In the genomic region with DNA sequence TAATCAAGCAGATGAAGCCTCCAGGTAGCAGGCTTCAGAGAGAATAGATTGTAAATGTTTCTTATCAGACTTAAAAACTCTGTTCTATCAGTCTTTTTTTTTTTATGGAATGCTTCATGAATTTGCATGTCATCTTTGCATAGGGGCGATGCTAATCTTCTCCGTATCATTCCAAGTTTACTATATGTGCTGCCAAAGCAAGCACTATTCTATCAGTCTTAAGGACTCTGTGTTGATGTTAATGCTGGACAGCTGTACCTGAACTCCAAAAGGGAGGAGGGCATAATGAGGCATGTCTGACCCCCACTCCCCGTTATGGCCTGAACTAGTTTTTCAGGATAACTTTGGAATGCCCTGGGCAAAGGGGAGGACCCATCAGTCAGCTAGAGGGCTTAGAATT, we compare ENCODE assay signal across 34 cellular contexts.
"Had no signal": no experiment of that assay in that cellular context is flagged by ENCODE, and none has a peak within 500 bp of the region (broad histone marks: within the 10 kb centered on the region; RNA-seq: fewer than 3 reads in every experiment).

No MANE protein-coding gene starts in this region.

- ATAC-seq: activated CD4-positive, alpha-beta T cell treated with anti-CD3 and anti-CD28 coated beads for 36 hours; activated CD4-positive, CD25-positive, alpha-beta regulatory T cell treated with anti-CD3 and anti-CD28 coated beads, Interleukin-2, amount 50 U/mL, for 24 hours; activated CD8-positive, alpha-beta T cell treated with anti-CD3 and anti-CD28 coated beads, Interleukin-2, amount 10 ng/mL, durations not matched to agents 7 days and 5 days; activated naive CD8-positive, alpha-beta T cell treated with anti-CD3 and anti-CD28 coated beads, Interleukin-2, amount 50 U/mL, for 24 hours; WTC11 had no signal

- H3K27me3 Mint-ChIP-seq: activated CD4-positive, alpha-beta T cell treated with anti-CD3 and anti-CD28 coated beads for 36 hours; activated CD4-positive, alpha-beta T cell treated with anti-CD3 and anti-CD28 coated beads, Interleukin-2, amount 10 ng/mL, durations not matched to agents 7 days and 5 days; activated naive CD4-positive, alpha-beta T cell treated with anti-CD3 and anti-CD28 coated beads, Interleukin-2, amount 10 ng/mL, durations not matched to agents 7 days and 5 days; activated naive CD8-positive, alpha-beta T cell; activated naive CD8-positive, alpha-beta T cell treated with anti-CD3 and anti-CD28 coated beads, Interleukin-2, amount 50 U/mL, for 24 hours; activated T-cell treated with anti-CD3 and anti-CD28 coated beads, Interleukin-2, amount 50 U/mL, for 24 hours had no signal

- H3K27ac ChIP-seq: brain microvascular endothelial cell, PC-9, RWPE1 had no signal

- H3K9me3 ChIP-seq: MG63 had no signal

- H3K36me3 Mint-ChIP-seq: activated naive CD4-positive, alpha-beta T cell treated with anti-CD3 and anti-CD28 coated beads, Interleukin-2, amount 10 ng/mL, durations not matched to agents 7 days and 5 days; activated naive CD8-positive, alpha-beta T cell had no signal

- H3K4me3 Mint-ChIP-seq: activated CD4-positive, alpha-beta T cell treated with anti-CD3 and anti-CD28 coated beads for 36 hours; activated CD4-positive, alpha-beta T cell treated with anti-CD3 and anti-CD28 coated beads, Interleukin-2, amount 10 ng/mL, durations not matched to agents 7 days and 5 days; activated CD8-positive, alpha-beta T cell treated with anti-CD3 and anti-CD28 coated beads, Interleukin-2, amount 10 ng/mL, durations not matched to agents 7 days and 5 days; activated naive CD4-positive, alpha-beta T cell treated with anti-CD3 and anti-CD28 coated beads, Interleukin-2, amount 10 ng/mL, durations not matched to agents 7 days and 5 days; activated naive CD8-positive, alpha-beta T cell; activated naive CD8-positive, alpha-beta T cell treated with anti-CD3 and anti-CD28 coated beads, Interleukin-2, amount 50 U/mL, for 24 hours; activated T-cell treated with anti-CD3 and anti-CD28 coated beads, Interleukin-2, amount 50 U/mL, for 24 hours; WTC11 had no signal

- H3K4me3 ChIP-seq: MG63, PC-9 had no signal

- H2AFZ ChIP-seq: PC-9 had no signal

- H3K27ac Mint-ChIP-seq: activated CD4-positive, alpha-beta T cell treated with anti-CD3 and anti-CD28 coated beads for 36 hours; activated CD4-positive, alpha-beta T cell treated with anti-CD3 and anti-CD28 coated beads, Interleukin-2, amount 10 ng/mL, durations not matched to agents 7 days and 5 days; activated CD8-positive, alpha-beta T cell treated with anti-CD3 and anti-CD28 coated beads, Interleukin-2, amount 10 ng/mL, durations not matched to agents 7 days and 5 days; activated naive CD4-positive, alpha-beta T cell treated with anti-CD3 and anti-CD28 coated beads, Interleukin-2, amount 10 ng/mL, durations not matched to agents 7 days and 5 days; activated naive CD8-positive, alpha-beta T cell; activated naive CD8-positive, alpha-beta T cell treated with anti-CD3 and anti-CD28 coated beads, Interleukin-2, amount 50 U/mL, for 24 hours; activated T-cell treated with anti-CD3 and anti-CD28 coated beads, Interleukin-2, amount 50 U/mL, for 24 hours; WTC11 had no signal

- H3K4me2 ChIP-seq: PC-9 had no signal

- H3K9me3 Mint-ChIP-seq: activated naive CD4-positive, alpha-beta T cell treated with anti-CD3 and anti-CD28 coated beads, Interleukin-2, amount 10 ng/mL, durations not matched to agents 7 days and 5 days; activated T-cell treated with anti-CD3 and anti-CD28 coated beads, Interleukin-2, amount 50 U/mL, for 24 hours had no signal

- FAIRE-seq: colon, RCC 7860, TTC549 had no signal

- H3K27me3 ChIP-seq: brain microvascular endothelial cell, MG63 had no signal

- DNase-seq: activated CD4-positive, alpha-beta T cell treated with anti-CD3 and anti-CD28 coated beads for 36 hours; activated CD4-positive, alpha-beta T cell treated with anti-CD3 and anti-CD28 coated beads, Interleukin-2, amount 10 ng/mL, durations not matched to agents 7 days and 5 days; activated CD4-positive, alpha-beta T cell treated with anti-CD3 and anti-CD28 coated beads, Interleukin-2, amount 50 U/mL, for 48 hours; activated CD8-positive, alpha-beta T cell treated with anti-CD3 and anti-CD28 coated beads, Interleukin-2, amount 10 ng/mL, durations not matched to agents 7 days and 5 days; activated effector memory CD4-positive, alpha-beta T cell treated with Interleukin-2 at 50 U/mL for 16 hours; activated naive CD4-positive, alpha-beta T cell treated with anti-CD3 and anti-CD28 coated beads, Interleukin-2, amount 10 ng/mL, durations not matched to agents 7 days and 5 days; activated naive CD8-positive, alpha-beta T cell treated with anti-CD3 and anti-CD28 coated beads, Interleukin-2, amount 50 U/mL, for 24 hours; activated T-cell treated with anti-CD3 and anti-CD28 coated beads, Interleukin-2, amount 50 U/mL, for 24 hours; anterior cingulate cortex; brain microvascular endothelial cell; central memory CD4-positive, alpha-beta T cell; Karpas-422; MG63; NCI-H1048; NCI-H1105 treated with DMSO at 0.1 percent for 48 hours; NCI-H1436; NCI-H1694; NCI-H1930; NCI-H2081 treated with DMSO at 0.1 percent for 48 hours; NCI-H226; NCI-H446 treated with DMSO at 0.1 percent for 48 hours; NCI-H524; NCI-H748 treated with DMSO at 0.1 percent for 48 hours; NK-92 treated with Interleukin-12 subunit alpha and Interleukin-12 subunit beta, amount 100 ng/mL, for 24 hours; PC-9; Right ventricle myocardium superior; SW 1271 had no signal

- H3K36me3 ChIP-seq: brain microvascular endothelial cell, MG63 had no signal
